Comparison of ENCODE assay signal across 8 cellular contexts in the genomic region with DNA sequence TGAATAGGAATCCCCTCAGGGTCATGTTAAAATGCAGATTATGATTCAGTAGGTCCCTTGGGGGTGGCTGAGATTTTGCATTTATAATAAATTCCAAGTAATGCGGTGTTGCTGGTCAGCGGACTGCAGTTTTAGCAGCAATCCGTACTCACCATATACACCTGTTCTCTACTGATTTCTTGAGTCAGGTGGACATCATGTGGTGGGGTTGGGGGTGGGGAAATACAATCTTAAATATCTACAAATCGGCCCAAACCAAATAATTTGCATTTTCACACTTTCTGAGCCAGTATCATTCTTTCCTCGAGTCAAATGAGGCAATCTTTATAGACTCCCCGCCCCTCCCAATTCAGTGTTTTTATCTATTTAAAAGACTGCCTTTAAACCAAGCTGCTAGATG. TPM values are rescaled to one million over a fixed set of nuclear protein-coding genes. Genes with fewer than 3 reads are reported as not detected.
A peak's percentile ranks its signal among the peaks of the same experiment; 100 is the strongest.
DNase-seq lines count a peak whose midpoint lies in the region; ATAC-seq, FAIRE-seq and TF ChIP-seq lines count a peak whose summit lies in the region.

No MANE protein-coding gene starts in this region.

- H3K27me3 Mint-ChIP-seq in activated CD8-positive, alpha-beta memory T cell treated with anti-CD3 and anti-CD28 coated beads, Interleukin-2, amount 10 ng/mL, durations not matched to agents 7 days and 5 days, result peaks cover 4% of the 10 kb centered on the region
- peaks cover 7% of the 10 kb centered on the region for H3K27me3 Mint-ChIP-seq in activated T-helper 1 cell treated with anti-CD3 and anti-CD28 coated beads, Interleukin-12 subunit alpha, Interleukin-12 subunit beta, Interleukin-2, Interleukin-4 antibody, amounts not matched to agents 30 ng/mL and 10 ng/mL and 1 ng/mL, durations not matched to agents 14 hours and 24 hours and 36 hours (ENCODE audit: insufficient read depth)

- H3K36me3 Mint-ChIP-seq in activated CD8-positive, alpha-beta memory T cell treated with anti-CD3 and anti-CD28 coated beads, Interleukin-2, amount 10 ng/mL, durations not matched to agents 7 days and 5 days, result no peaks in the 10 kb centered on the region
- no peaks in the 10 kb centered on the region for H3K36me3 Mint-ChIP-seq in activated T-helper 1 cell treated with anti-CD3 and anti-CD28 coated beads, Interleukin-12 subunit alpha, Interleukin-12 subunit beta, Interleukin-2, Interleukin-4 antibody, amounts not matched to agents 30 ng/mL and 10 ng/mL and 1 ng/mL, durations not matched to agents 14 hours and 24 hours and 36 hours (ENCODE audit: low read depth)

- FAIRE-seq in keratinocyte (lab: Jason Lieb, UNC), result no peak

- H3K9me3 ChIP-seq in keratinocyte (ENCODE audit: control insufficient read depth, low read depth, low read length), result no peaks in the 10 kb centered on the region
- H3K9me3 ChIP-seq in suprapubic skin, result no peaks in the 10 kb centered on the region

- H3K79me2 ChIP-seq in keratinocyte (ENCODE audit: control insufficient read depth, insufficient read depth, low read length), result no peaks in the 10 kb centered on the region

- CTCF ChIA-PET in activated CD8-positive, alpha-beta memory T cell treated with anti-CD3 and anti-CD28 coated beads, Interleukin-2, amount 10 ng/mL, durations not matched to agents 7 days and 5 days (lab: Charles Lee), result interaction anchor here (1.1 kb wide), 1 partner anchor 19 kb away, joined by 3 read pairs; no protein-coding TSS in a partner anchor

- H3K9me1 ChIP-seq in keratinocyte (ENCODE audit: control insufficient read depth, extremely low read depth, insufficient read depth, low read length), result no peaks in the 10 kb centered on the region

- no peaks in the 10 kb centered on the region for H4K20me1 ChIP-seq in keratinocyte (ENCODE audit: control insufficient read depth, extremely low read depth, insufficient read depth, low read length)

- intact Hi-C loops in activated T-helper 1 cell treated with anti-CD3 and anti-CD28 coated beads, Interleukin-12 subunit alpha, Interleukin-12 subunit beta, Interleukin-2, Interleukin-4 antibody, amounts not matched to agents 30 ng/mL and 10 ng/mL and 1 ng/mL, durations not matched to agents 14 hours and 24 hours and 36 hours (cut with micrococcal nuclease), result loop anchor here (5.0 to 10.0 kb wide), 4 partner anchors 202 to 1951 kb away; partner anchors contain the start of gene GALC

- H3K4me2 ChIP-seq in keratinocyte (ENCODE audit: control insufficient read depth, extremely low read depth, insufficient read depth, low read depth, low read length), result peak overlapping the region; percentile 98

- no peaks in the 10 kb centered on the region for H3K9me3 Mint-ChIP-seq in activated CD8-positive, alpha-beta memory T cell treated with anti-CD3 and anti-CD28 coated beads, Interleukin-2, amount 10 ng/mL, durations not matched to agents 7 days and 5 days (ENCODE audit: low read depth)
- no peaks in the 10 kb centered on the region for H3K9me3 Mint-ChIP-seq in activated T-helper 1 cell treated with anti-CD3 and anti-CD28 coated beads, Interleukin-12 subunit alpha, Interleukin-12 subunit beta, Interleukin-2, Interleukin-4 antibody, amounts not matched to agents 30 ng/mL and 10 ng/mL and 1 ng/mL, durations not matched to agents 14 hours and 24 hours and 36 hours

- DNase-seq in activated CD8-positive, alpha-beta memory T cell treated with anti-CD3 and anti-CD28 coated beads, Interleukin-2, amount 10 ng/mL, durations not matched to agents 7 days and 5 days, result no peak
- DNase-seq in activated CD8-positive, alpha-beta memory T cell treated with anti-CD3 and anti-CD28 coated beads, Interleukin-2, amount 50 U/mL, for 4 hours, result no peak
- no peak for DNase-seq in activated T-helper 1 cell treated with anti-CD3 and anti-CD28 coated beads, Interleukin-12 subunit alpha, Interleukin-12 subunit beta, Interleukin-2, Interleukin-4 antibody, amounts not matched to agents 30 ng/mL and 10 ng/mL and 1 ng/mL, durations not matched to agents 14 hours and 24 hours and 36 hours (ENCODE audit: low spot score)
- DNase-seq in keratinocyte (ENCODE audit: low read depth, low spot score) (no peak), suprapubic skin (ENCODE audit: low spot score in 2 of 2) (no peak), omental fat pad (ENCODE audit: low spot score) (no peak), glomerular visceral epithelial cell (ENCODE audit: extremely low spot score) (no peak)

- TF ChIP-seq CTCF in keratinocyte (optimal IDR thresholded peaks at IDR 0.05 in 1 of 3, IDR thresholded peaks at IDR 0.05 in 1 of 3, conservative IDR thresholded peaks at IDR 0.05 in 1 of 3; ENCODE audit: extremely low read depth in 1 of 3, insufficient read depth in 2 of 3, low read length in 3 of 3) (no peak), suprapubic skin (IDR thresholded peaks at IDR 0.05) (no peak), omental fat pad (IDR thresholded peaks at IDR 0.05) (no peak)

- H3K27ac Mint-ChIP-seq in activated CD8-positive, alpha-beta memory T cell treated with anti-CD3 and anti-CD28 coated beads, Interleukin-2, amount 10 ng/mL, durations not matched to agents 7 days and 5 days, result peak overlapping the region; percentile 52
- no peak overlapping the region for H3K27ac Mint-ChIP-seq in activated T-helper 1 cell treated with anti-CD3 and anti-CD28 coated beads, Interleukin-12 subunit alpha, Interleukin-12 subunit beta, Interleukin-2, Interleukin-4 antibody, amounts not matched to agents 30 ng/mL and 10 ng/mL and 1 ng/mL, durations not matched to agents 14 hours and 24 hours and 36 hours

- dilution Hi-C loops in keratinocyte (cut with MboI; ENCODE audit: extremely low pct_ligation_motif_present, low sequenced_read_pairs), result no loop called here

- H3K4me3 ChIP-seq in keratinocyte (ENCODE audit: control insufficient read depth in 2 of 3, extremely low read depth in 1 of 3, insufficient read depth in 2 of 3, low read depth in 1 of 3, low read length in 3 of 3) (peak overlapping the region; percentile 80 to 93 (median 91)), suprapubic skin (peak overlapping the region; percentile 81)

- no peaks in the 10 kb centered on the region for H3K36me3 ChIP-seq in keratinocyte (ENCODE audit: control insufficient read depth in 2 of 2, extremely low read depth in 1 of 2, insufficient read depth in 2 of 2, low read length in 2 of 2)
- H3K36me3 ChIP-seq in suprapubic skin, result no peaks in the 10 kb centered on the region

- no peak for TF ChIP-seq EP300 in suprapubic skin (IDR thresholded peaks at IDR 0.05)

- no peak for ATAC-seq in activated CD8-positive, alpha-beta memory T cell treated with anti-CD3 and anti-CD28 coated beads, Interleukin-2, amount 10 ng/mL, durations not matched to agents 7 days and 5 days
- ATAC-seq in omental fat pad (ENCODE audit: low FRiP score) (no peak), GM19035 (IDR thresholded peaks at IDR 0.05; ENCODE audit: unreplicated experiment) (no peak)

- 46% methylated on average over 6 of the region's 6 CpGs for WGBS in suprapubic skin

- peaks cover 8% of the 10 kb centered on the region for H3K4me1 ChIP-seq in keratinocyte (ENCODE audit: control insufficient read depth, extremely low read depth, insufficient read depth, low read length)
- peaks cover 15% of the 10 kb centered on the region for H3K4me1 ChIP-seq in suprapubic skin

- H3K27me3 ChIP-seq in keratinocyte (ENCODE audit: control insufficient read depth, extremely low read depth, insufficient read depth, low read length), result no peaks in the 10 kb centered on the region
- no peaks in the 10 kb centered on the region for H3K27me3 ChIP-seq in suprapubic skin

- no peak overlapping the region for H3K9ac ChIP-seq in keratinocyte (ENCODE audit: control insufficient read depth, extremely low read depth, insufficient read depth, low read length)

- H3K4me3 Mint-ChIP-seq in activated CD8-positive, alpha-beta memory T cell treated with anti-CD3 and anti-CD28 coated beads, Interleukin-2, amount 10 ng/mL, durations not matched to agents 7 days and 5 days, result peak overlapping the region; percentile 99
- H3K4me3 Mint-ChIP-seq in activated T-helper 1 cell treated with anti-CD3 and anti-CD28 coated beads, Interleukin-12 subunit alpha, Interleukin-12 subunit beta, Interleukin-2, Interleukin-4 antibody, amounts not matched to agents 30 ng/mL and 10 ng/mL and 1 ng/mL, durations not matched to agents 14 hours and 24 hours and 36 hours, result peak overlapping the region; percentile 96

- H3K27ac ChIP-seq in keratinocyte (ENCODE audit: control insufficient read depth, insufficient read depth, low read length) (no peak overlapping the region), suprapubic skin (no peak overlapping the region)

- peaks cover 19% of the 10 kb centered on the region for H3K4me1 Mint-ChIP-seq in activated CD8-positive, alpha-beta memory T cell treated with anti-CD3 and anti-CD28 coated beads, Interleukin-2, amount 10 ng/mL, durations not matched to agents 7 days and 5 days
- peaks cover 15% of the 10 kb centered on the region for H3K4me1 Mint-ChIP-seq in activated T-helper 1 cell treated with anti-CD3 and anti-CD28 coated beads, Interleukin-12 subunit alpha, Interleukin-12 subunit beta, Interleukin-2, Interleukin-4 antibody, amounts not matched to agents 30 ng/mL and 10 ng/mL and 1 ng/mL, durations not matched to agents 14 hours and 24 hours and 36 hours (ENCODE audit: low read depth)

- no peak for TF ChIP-seq POLR2A in suprapubic skin (IDR thresholded peaks at IDR 0.05)

- H2AFZ ChIP-seq in keratinocyte (ENCODE audit: control insufficient read depth, low read length), result peak overlapping the region; percentile 99

RNA-seq across cellular contexts. Expression of gene SPATA7, which starts 0.9 kb away (rescaled TPM):
- total RNA-seq in activated CD8-positive, alpha-beta memory T cell treated with anti-CD3 and anti-CD28 coated beads, Interleukin-2, amount 10 ng/mL, durations not matched to agents 7 days and 5 days, result 1 to 10 TPM; 3.0 to 4.5 TPM
- total RNA-seq in activated T-helper 1 cell treated with anti-CD3 and anti-CD28 coated beads, Interleukin-12 subunit alpha, Interleukin-12 subunit beta, Interleukin-2, Interleukin-4 antibody, amounts not matched to agents 30 ng/mL and 10 ng/mL and 1 ng/mL, durations not matched to agents 14 hours and 24 hours and 36 hours, result 2.4 and 2.5 TPM in 2 replicates
- 4.7 to 7.1 TPM (median 6.5 TPM) in 3 replicates for polyA plus RNA-seq in keratinocyte
- 5.6 TPM for polyA plus RNA-seq in keratinocyte (2011; ENCODE audit: low read depth)
- polyA plus RNA-seq in keratinocyte (2011; cell fraction: cytosol; rRNA removed), result 4.6 and 7.6 TPM in 2 replicates
- 6.5 and 8.6 TPM in 2 replicates for polyA plus RNA-seq in keratinocyte (2011; cell fraction: nucleus; rRNA removed)
- polyA plus RNA-seq in keratinocyte (2012; ENCODE audit: low replicate concordance), result 5.1 and 6.9 TPM in 2 replicates
- polyA minus RNA-seq in keratinocyte, result 6.1 to 12.5 TPM (median 9.0 TPM) in 3 replicates
- polyA minus RNA-seq in keratinocyte (2011; cell fraction: cytosol; rRNA and poly(A)+ RNA removed), result 4.8 TPM
- 5.0 and 11.3 TPM in 2 replicates for polyA minus RNA-seq in keratinocyte (2011; cell fraction: nucleus; rRNA and poly(A)+ RNA removed)
- total RNA-seq in suprapubic skin, result 10 to 100 TPM; 10.7 to 12.4 (median 11.6) TPM
- total RNA-seq in omental fat pad, result 10 to 100 TPM in 3 of 4 donors, 1 to 10 TPM in 1; 7.9 to 23.0 (median 14.6) TPM
